Comparison of ENCODE assay signal across 12 cellular contexts in the genomic region with DNA sequence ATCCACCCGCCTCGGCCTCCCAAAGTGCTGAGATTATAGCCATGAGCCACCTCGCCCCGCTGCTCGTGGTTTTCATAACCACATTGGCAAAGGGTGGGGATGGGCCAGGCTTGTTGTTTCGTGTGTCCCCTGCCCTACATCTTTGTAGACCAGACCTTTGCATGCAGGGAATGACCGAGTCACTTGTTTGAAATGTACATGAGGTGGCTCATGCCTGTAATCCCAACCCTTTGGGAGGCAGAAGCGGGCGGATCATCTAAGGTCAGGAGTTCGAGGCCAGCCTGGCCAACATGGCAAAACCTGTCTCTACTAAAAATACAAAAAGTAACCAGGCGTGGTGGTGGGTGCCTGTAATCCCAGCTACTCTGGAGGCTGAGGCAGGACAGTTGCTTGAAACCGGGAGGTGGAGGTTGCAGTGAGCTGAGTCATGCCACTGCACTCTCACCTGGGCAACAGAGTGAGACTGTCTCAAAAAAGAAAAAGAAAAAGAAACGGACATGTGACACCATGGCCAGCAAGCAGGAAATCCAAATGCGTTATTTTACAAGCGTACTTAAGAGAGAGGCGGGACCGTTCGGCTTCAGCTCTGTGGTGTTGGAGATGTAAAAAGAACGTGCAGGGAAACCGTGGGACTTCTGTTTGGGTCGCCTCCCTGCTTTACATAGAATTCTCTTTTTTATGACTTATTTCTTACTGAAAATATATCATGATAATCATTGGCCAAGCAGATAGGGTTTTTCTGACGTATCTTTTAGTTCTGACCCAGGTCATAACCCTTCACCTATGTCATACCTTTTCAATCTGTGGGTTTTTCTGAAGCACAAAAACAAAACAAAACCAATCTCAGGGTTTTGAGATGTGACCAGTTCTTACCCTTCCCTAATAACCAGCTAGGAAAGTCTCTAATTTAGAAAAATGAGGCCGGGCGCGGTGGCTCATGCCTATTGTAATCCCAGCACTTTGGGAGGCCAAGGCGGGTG.
DNase-seq lines count a peak whose midpoint lies in the region; ATAC-seq and TF ChIP-seq lines count a peak whose summit lies in the region.
"Had no signal": no experiment of that assay in that cellular context is flagged by ENCODE, and none has a peak within 500 bp of the region (broad histone marks: within the 10 kb centered on the region; RNA-seq: fewer than 3 reads in every experiment).

No MANE protein-coding gene starts in this region.

- H3K4me3 ChIP-seq in AG09309 (ENCODE audit: control insufficient read depth, low read depth, low read length): no peak overlapping the region
- H3K4me3 ChIP-seq: cardiac muscle cell, sigmoid colon had no signal

- DNase-seq in AG09309 (ENCODE audit: low read depth) (peak; percentile 1), astrocyte of the hippocampus (ENCODE audit: low read depth, low spot score) (peak; percentile 38), AML-193 (lab: John Stamatoyannopoulos, UW) (no peak), NCI-H1694 (lab: John Stamatoyannopoulos, UW) (no peak)
- DNase-seq: NCI-H1930, sigmoid colon, substantia nigra had no signal

- TF ChIP-seq CTCF in AG09309 (IDR thresholded peaks at IDR 0.05; ENCODE audit: control insufficient read depth, insufficient read depth, low read depth, low read length, missing control alignments): no peak

- ATAC-seq in GM19351 (IDR thresholded peaks at IDR 0.05; ENCODE audit: unreplicated experiment) (peak; percentile 22), HG03571 (IDR thresholded peaks at IDR 0.05; ENCODE audit: unreplicated experiment) (peak; percentile 38), HG02884 (IDR thresholded peaks at IDR 0.05; ENCODE audit: unreplicated experiment) (no peak), GM19023 (IDR thresholded peaks at IDR 0.05; ENCODE audit: unreplicated experiment) (no peak)

Comparison
In these comparisons a context has a peak if more than half of its experiments do, and no peak if none do; other contexts are left out.
1. DNase-seq: peak in AG09309 (single experiment) and astrocyte of the hippocampus (single experiment); none in AML-193 (0 of 2) and NCI-H1694 (single experiment).
2. ATAC-seq: peak in GM19351 (single experiment) and HG03571 (single experiment); none in HG02884 (single experiment) and GM19023 (single experiment).